21 cellular contexts compared by ENCODE assay signal in the genomic region with DNA sequence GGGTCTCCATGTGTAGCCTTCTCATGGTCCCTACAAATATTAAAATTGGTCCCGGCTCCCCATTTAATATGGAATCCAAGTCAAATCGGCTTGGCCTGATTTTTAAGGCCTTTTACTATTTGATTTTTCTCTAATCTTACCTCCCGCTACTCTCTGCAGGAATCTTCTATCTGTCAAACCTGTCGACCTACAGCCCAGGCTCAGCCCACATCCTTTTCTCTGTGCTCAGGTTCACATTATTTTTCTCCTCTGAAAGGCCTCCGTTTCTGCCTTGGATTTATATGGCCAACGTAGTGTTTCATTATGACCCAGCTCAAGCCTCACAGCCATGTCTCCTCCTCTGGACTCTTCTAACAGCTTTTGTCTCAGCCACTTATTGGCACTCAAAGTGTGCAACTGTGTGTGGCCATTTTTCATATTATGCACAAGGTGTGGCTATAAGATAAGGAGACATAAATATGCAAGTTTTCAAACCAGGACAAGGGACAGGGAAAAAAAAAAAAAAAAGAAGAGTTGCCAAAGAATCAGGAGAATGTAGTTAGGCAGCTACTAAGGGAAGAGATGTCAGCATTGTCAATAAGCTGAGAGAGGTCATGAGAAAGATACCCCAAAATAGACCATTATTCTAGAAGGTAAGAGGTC. TPM values are rescaled to one million over a fixed set of nuclear protein-coding genes. Genes with fewer than 3 reads are reported as not detected.
DNase-seq lines count a peak whose midpoint lies in the region; ATAC-seq and TF ChIP-seq lines count a peak whose summit lies in the region.
"Had no signal": no experiment of that assay in that cellular context is flagged by ENCODE, and none has a peak within 500 bp of the region (broad histone marks: within the 10 kb centered on the region; RNA-seq: fewer than 3 reads in every experiment).

No MANE protein-coding gene starts in this region.

- H3K9me3 ChIP-seq in CD4-positive, alpha-beta T cell (ENCODE audit: control insufficient read depth, low read length) = no peaks in the 10 kb centered on the region
- no peaks in the 10 kb centered on the region for H3K9me3 ChIP-seq in T-helper 17 cell (ENCODE audit: control insufficient read depth, low read length, poor library complexity, severe bottlenecking)

- DNase-seq in CD4-positive, alpha-beta T cell = no peak
- DNase-seq in T-helper 17 cell = no peak
- peak in 3 of 61 donors; percentile 15 to 25 (median 23) for DNase-seq in caudate nucleus (lab: John Stamatoyannopoulos, UW)
- DNase-seq in activated CD8-positive, alpha-beta memory T cell treated with anti-CD3 and anti-CD28 coated beads, Interleukin-2, amount 10 ng/mL, durations not matched to agents 7 days and 5 days = no peak
- no peak for DNase-seq in stimulated activated CD4-positive, alpha-beta T cell treated with anti-CD3 and anti-CD28 coated beads, Interleukin-15, amount 100 ng/mL, for 24 hours
- DNase-seq: ACHN; AML-193; DMS53; EL; GOT3; NCI-H1092 treated with DMSO at 0.1 percent for 48 hours; NCI-H2081 treated with DMSO at 0.1 percent for 48 hours; NCI-H446 treated with DMSO at 0.1 percent for 48 hours; NK-92 treated with Interleukin-12 subunit alpha and Interleukin-12 subunit beta, amount 100 ng/mL, for 24 hours had no signal

- no peak overlapping the region for H3K27ac Mint-ChIP-seq in CD4-positive, alpha-beta T cell
- H3K27ac Mint-ChIP-seq in T-helper 17 cell (peak overlapping the region; percentile 95), nephron (peak overlapping the region in 2 of 3 experiments; percentile 5)
- no peak overlapping the region for H3K27ac Mint-ChIP-seq in activated CD8-positive, alpha-beta memory T cell treated with anti-CD3 and anti-CD28 coated beads, Interleukin-2, amount 10 ng/mL, durations not matched to agents 7 days and 5 days

- intact Hi-C loops in CD4-positive, alpha-beta T cell (cut with DNase I, micrococcal nuclease) = no loop called here

- peak overlapping the region; percentile 99 for H3K4me3 Mint-ChIP-seq in CD4-positive, alpha-beta T cell
- H3K4me3 Mint-ChIP-seq in T-helper 17 cell (no peak overlapping the region), nephron (peak overlapping the region; percentile 67 to 72 (median 69))
- H3K4me3 Mint-ChIP-seq in activated CD8-positive, alpha-beta memory T cell treated with anti-CD3 and anti-CD28 coated beads, Interleukin-2, amount 10 ng/mL, durations not matched to agents 7 days and 5 days = no peak overlapping the region

- peaks cover 12% of the 10 kb centered on the region for H3K36me3 Mint-ChIP-seq in CD4-positive, alpha-beta T cell (ENCODE audit: low read depth)
- H3K36me3 Mint-ChIP-seq in T-helper 17 cell (ENCODE audit: low read depth) (peaks cover 4% of the 10 kb centered on the region), nephron (ENCODE audit: low read depth) (no peaks in the 10 kb centered on the region)
- no peaks in the 10 kb centered on the region for H3K36me3 Mint-ChIP-seq in activated CD8-positive, alpha-beta memory T cell treated with anti-CD3 and anti-CD28 coated beads, Interleukin-2, amount 10 ng/mL, durations not matched to agents 7 days and 5 days
- H3K36me3 Mint-ChIP-seq: CD14-positive monocyte had no signal

- H3K27me3 Mint-ChIP-seq in CD4-positive, alpha-beta T cell = peaks cover 16% of the 10 kb centered on the region
- H3K27me3 Mint-ChIP-seq in T-helper 17 cell (peaks cover 24% of the 10 kb centered on the region), nephron (ENCODE audit: low read depth) (no peaks in the 10 kb centered on the region)
- peaks cover 41% of the 10 kb centered on the region for H3K27me3 Mint-ChIP-seq in activated CD8-positive, alpha-beta memory T cell treated with anti-CD3 and anti-CD28 coated beads, Interleukin-2, amount 10 ng/mL, durations not matched to agents 7 days and 5 days

- no peak for ATAC-seq in CD4-positive, alpha-beta T cell (ENCODE audit: poor library complexity)
- ATAC-seq in T-helper 17 cell (no peak), GM18873 (IDR thresholded peaks at IDR 0.05; ENCODE audit: low FRiP score, unreplicated experiment) (no peak), HG02798 (IDR thresholded peaks at IDR 0.05; ENCODE audit: poor library complexity, unreplicated experiment) (no peak)
- no peak for ATAC-seq in activated CD8-positive, alpha-beta memory T cell treated with anti-CD3 and anti-CD28 coated beads, Interleukin-2, amount 10 ng/mL, durations not matched to agents 7 days and 5 days
- ATAC-seq: GM12878, HCT116, Right ventricle myocardium inferior had no signal

- no peak overlapping the region for H3K27ac ChIP-seq in CD4-positive, alpha-beta T cell (ENCODE audit: low read depth, low read length)
- H3K27ac ChIP-seq in caudate nucleus (ENCODE audit: low read depth, low read length) = peak overlapping the region; percentile 82

- H3K9me3 Mint-ChIP-seq in CD4-positive, alpha-beta T cell = no peaks in the 10 kb centered on the region
- no peaks in the 10 kb centered on the region for H3K9me3 Mint-ChIP-seq in nephron
- H3K9me3 Mint-ChIP-seq in activated CD8-positive, alpha-beta memory T cell treated with anti-CD3 and anti-CD28 coated beads, Interleukin-2, amount 10 ng/mL, durations not matched to agents 7 days and 5 days (ENCODE audit: low read depth) = no peaks in the 10 kb centered on the region

- POLR2A ChIA-PET in CD4-positive, alpha-beta T cell (lab: Charles Lee) = no interaction called here

- CTCF ChIA-PET in CD4-positive, alpha-beta T cell (lab: Charles Lee) = no interaction called here
- CTCF ChIA-PET in activated CD8-positive, alpha-beta memory T cell treated with anti-CD3 and anti-CD28 coated beads, Interleukin-2, amount 10 ng/mL, durations not matched to agents 7 days and 5 days (lab: Charles Lee) = no interaction called here

- TF ChIP-seq CTCF in CD4-positive, alpha-beta T cell (IDR thresholded peaks at IDR 0.05) = no peak
- no peak for TF ChIP-seq CTCF in nephron (IDR thresholded peaks at IDR 0.05; ENCODE audit: unreplicated experiment in 3 of 3)

- peaks cover 5% of the 10 kb centered on the region for H3K27me3 ChIP-seq in CD4-positive, alpha-beta T cell (ENCODE audit: control insufficient read depth, insufficient read depth, low read length)

- peaks cover 15% of the 10 kb centered on the region for H3K4me1 Mint-ChIP-seq in CD4-positive, alpha-beta T cell (ENCODE audit: low read depth)
- peaks cover 22% of the 10 kb centered on the region for H3K4me1 Mint-ChIP-seq in T-helper 17 cell
- H3K4me1 Mint-ChIP-seq in nephron = peaks cover 16% of the 10 kb centered on the region
- peaks cover 11% of the 10 kb centered on the region for H3K4me1 Mint-ChIP-seq in activated CD8-positive, alpha-beta memory T cell treated with anti-CD3 and anti-CD28 coated beads, Interleukin-2, amount 10 ng/mL, durations not matched to agents 7 days and 5 days

RNA-seq across cellular contexts. Expression of a gene that starts 2.1 kb away (rescaled TPM):
- total RNA-seq in CD4-positive, alpha-beta T cell = 1 to 10 TPM; 3.2 TPM
- total RNA-seq in T-helper 17 cell = 1 to 10 TPM; 5.6 to 6.1 TPM
- total RNA-seq in activated CD8-positive, alpha-beta memory T cell treated with anti-CD3 and anti-CD28 coated beads, Interleukin-2, amount 10 ng/mL, durations not matched to agents 7 days and 5 days = 1 to 10 TPM; 3.8 TPM

Comparison
In these comparisons a context has a peak if more than half of its experiments do, and no peak if none do; other contexts are left out.
1. H3K27ac Mint-ChIP-seq: peak in T-helper 17 cell (single experiment) and nephron (2 of 3); none in CD4-positive, alpha-beta T cell (single experiment) and activated CD8-positive, alpha-beta memory T cell treated with anti-CD3 and anti-CD28 coated beads, Interleukin-2, amount 10 ng/mL, durations not matched to agents 7 days and 5 days (single experiment).
2. H3K4me3 Mint-ChIP-seq: peak in CD4-positive, alpha-beta T cell (single experiment) and nephron (3 of 3); none in T-helper 17 cell (single experiment) and activated CD8-positive, alpha-beta memory T cell treated with anti-CD3 and anti-CD28 coated beads, Interleukin-2, amount 10 ng/mL, durations not matched to agents 7 days and 5 days (single experiment).